ENCODE assay signal across 10 cellular contexts in the genomic region with DNA sequence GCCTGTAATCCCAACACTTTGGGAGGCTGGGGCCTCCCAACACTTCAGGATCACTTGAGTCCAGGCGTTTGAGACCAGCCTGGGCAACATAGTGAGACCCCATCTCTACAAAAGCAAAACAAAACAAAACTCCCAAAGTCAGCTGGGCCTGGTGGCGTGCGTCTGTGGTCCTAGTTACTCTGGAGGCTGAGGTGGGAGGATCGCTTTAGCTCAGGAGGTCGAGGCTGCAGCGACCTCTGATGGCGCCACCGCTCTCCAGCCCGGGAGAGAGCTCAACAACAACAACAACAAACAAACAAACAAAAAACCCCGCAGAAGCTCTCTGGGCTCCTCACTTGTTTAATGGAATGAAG. TPM values are rescaled to one million over a fixed set of nuclear protein-coding genes. Genes with fewer than 3 reads are reported as not detected.
A peak's percentile ranks its signal among the peaks of the same experiment; 100 is the strongest.
DNase-seq lines count a peak whose midpoint lies in the region; ATAC-seq and TF ChIP-seq lines count a peak whose summit lies in the region.
"Had no signal": no experiment of that assay in that cellular context is flagged by ENCODE, and none has a peak within 500 bp of the region (broad histone marks: within the 10 kb centered on the region; RNA-seq: fewer than 3 reads in every experiment).

No MANE protein-coding gene starts in this region.

- H3K27me3 ChIP-seq in right atrium auricular region (peaks cover 0 to 10% of the 10 kb centered on the region in 2 donors), dorsolateral prefrontal cortex (peaks cover 0 to 60% (median 13%) of the 10 kb centered on the region in 45 donors), aorta (ENCODE audit: control insufficient read depth in 1 of 2, insufficient read depth in 2 of 2, low read length in 1 of 2) (no peaks in the 10 kb centered on the region)

- H3K27ac Mint-ChIP-seq in naive thymus-derived CD8-positive, alpha-beta T cell, result no peak overlapping the region

- peaks cover 0 to 8% (median 0%) of the 10 kb centered on the region in 9 donors for H3K9me3 Mint-ChIP-seq in naive thymus-derived CD8-positive, alpha-beta T cell

- 15 to 22% methylated on average over 10 of the region's 10 CpGs for WGBS in aorta, 2 donors

- peak overlapping the region in 8 of 10 donors; percentile 6 to 70 (median 54) for H3K4me3 Mint-ChIP-seq in naive thymus-derived CD8-positive, alpha-beta T cell

- H3K36me3 ChIP-seq in right atrium auricular region (no peaks in the 10 kb centered on the region), aorta (ENCODE audit: control insufficient read depth in 1 of 2, insufficient read depth in 2 of 2, low read length in 1 of 2) (no peaks in the 10 kb centered on the region)

- H3K4me1 ChIP-seq in right atrium auricular region, result peaks cover 0 to 14% of the 10 kb centered on the region in 2 donors
- no peaks in the 10 kb centered on the region for H3K4me1 ChIP-seq in aorta (ENCODE audit: control insufficient read depth in 1 of 2, insufficient read depth in 2 of 2, low read length in 2 of 2)

- H3K9me3 ChIP-seq in right atrium auricular region (peaks cover 0 to 4% of the 10 kb centered on the region in 2 donors), aorta (ENCODE audit: control insufficient read depth, low read length) (peaks cover 2% of the 10 kb centered on the region)

- H3K4me1 Mint-ChIP-seq in naive thymus-derived CD8-positive, alpha-beta T cell, result peaks cover 0 to 12% (median 5%) of the 10 kb centered on the region in 4 donors

- POLR2A ChIA-PET in naive thymus-derived CD8-positive, alpha-beta T cell (lab: Charles Lee), result no interaction called here

- no peak for ATAC-seq in left ventricle myocardium superior
- no peak for ATAC-seq in naive thymus-derived CD8-positive, alpha-beta T cell
- ATAC-seq in aorta (ENCODE audit: low FRiP score), result no peak

- H3K27ac ChIP-seq in right atrium auricular region (no peak overlapping the region), dorsolateral prefrontal cortex (no peak overlapping the region), aorta (ENCODE audit: low read depth in 1 of 2, low read length in 2 of 2) (no peak overlapping the region)

- peaks cover 0 to 6% (median 3%) of the 10 kb centered on the region in 3 donors for H3K36me3 Mint-ChIP-seq in naive thymus-derived CD8-positive, alpha-beta T cell

- DNase-seq in right atrium auricular region (ENCODE audit: low spot score), result no peak
- DNase-seq in left ventricle myocardium superior, result no peak
- no peak for DNase-seq in dorsolateral prefrontal cortex
- no peak for DNase-seq in naive thymus-derived CD8-positive, alpha-beta T cell
- DNase-seq in aorta, result no peak
- DNase-seq in OCI-M1 (lab: John Stamatoyannopoulos, UW), result no peak
- no peak for DNase-seq in NCI-H748 (lab: John Stamatoyannopoulos, UW; ENCODE audit: unreplicated experiment)
- no peak for DNase-seq in NCI-H128 (lab: John Stamatoyannopoulos, UW; ENCODE audit: unreplicated experiment)
- DNase-seq: foreskin melanocyte; stimulated activated CD4-positive, alpha-beta T cell treated with anti-CD3 and anti-CD28 coated beads, Interleukin-4, amount 100 ng/mL, for 4 hours had no signal

- no peak for TF ChIP-seq CTCF in right atrium auricular region (IDR thresholded peaks at IDR 0.05)
- TF ChIP-seq CTCF in dorsolateral prefrontal cortex (IDR thresholded peaks at IDR 0.05 in 54 of 56, conservative IDR thresholded peaks at IDR 0.05 in 2 of 56; ENCODE audit: low read depth in 1 of 56, partially characterized antibody in 56 of 56), result no peak

- H3K4me3 ChIP-seq in right atrium auricular region, result peak overlapping the region; percentile 33 to 53
- peak overlapping the region; percentile 26 to 73 (median 55) for H3K4me3 ChIP-seq in dorsolateral prefrontal cortex
- H3K4me3 ChIP-seq in aorta (ENCODE audit: low read length in 2 of 2), result peak overlapping the region; percentile 1 to 12

- intact Hi-C loops in left ventricle myocardium superior (cut with micrococcal nuclease), result no loop called here
- intact Hi-C loops in dorsolateral prefrontal cortex (cut with DNase I), result no loop called here
- intact Hi-C loops in aorta (cut with DNase I), result no loop called here

- peaks cover 39 to 72% (median 64%) of the 10 kb centered on the region in 5 donors for H3K27me3 Mint-ChIP-seq in naive thymus-derived CD8-positive, alpha-beta T cell

RNA-seq across cellular contexts. Expression of a gene that starts 0.5 kb away (rescaled TPM):
- total RNA-seq in right atrium auricular region (not detected), left ventricle myocardium superior (not detected), dorsolateral prefrontal cortex (1 to 10 TPM in 18 of 120 experiments, under 1 TPM in 39, not detected in 63; 0.22 to 2.7 (median 0.76) TPM), aorta (under 1 TPM; 0.18 to 0.45 TPM)
- not detected for total RNA-seq in naive thymus-derived CD8-positive, alpha-beta T cell
- polyA plus RNA-seq in naive thymus-derived CD8-positive, alpha-beta T cell, result not detected
- polyA plus RNA-seq in aorta, result not detected
